Comparison of ENCODE assay signal across 8 cellular contexts in the genomic region with DNA sequence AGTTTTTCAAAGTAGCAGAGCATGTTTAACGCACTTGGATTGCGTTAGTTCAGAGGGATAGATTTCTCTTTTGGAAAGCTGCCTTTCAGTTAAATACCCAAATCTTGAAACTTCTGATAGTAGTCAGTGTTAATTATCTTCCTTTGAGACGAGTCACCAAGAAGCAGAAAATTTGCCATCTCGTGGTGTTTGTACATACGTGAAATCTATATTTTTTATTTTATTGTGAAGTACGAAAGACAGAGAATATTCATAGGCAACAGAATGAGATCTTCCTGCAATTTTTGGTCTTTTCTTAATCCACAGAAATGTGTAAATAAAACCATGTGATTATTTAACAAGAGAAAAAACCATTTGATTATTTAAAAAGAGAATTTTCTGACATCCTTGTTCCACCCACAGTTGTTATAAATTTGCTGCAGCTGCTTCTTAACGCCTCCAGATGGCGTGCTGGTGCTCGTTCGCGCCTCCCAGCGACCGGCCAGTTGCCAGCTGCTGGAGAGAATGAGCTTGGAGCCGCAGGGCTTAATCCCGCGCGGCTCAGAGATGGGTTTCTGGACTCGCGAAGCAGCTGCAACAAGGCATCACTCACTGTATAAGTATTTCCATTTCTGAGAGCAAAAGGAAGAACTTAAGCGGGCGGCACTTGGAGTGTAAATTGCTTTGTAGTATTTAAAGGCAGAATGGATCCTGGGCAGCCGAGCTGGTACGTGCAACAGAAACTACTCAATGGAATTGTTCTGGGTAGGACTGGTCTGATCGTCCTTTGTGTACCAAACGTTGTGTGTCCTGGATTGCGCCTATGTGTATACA. TPM values are rescaled to one million over a fixed set of nuclear protein-coding genes. Genes with fewer than 3 reads are reported as not detected.
DNase-seq lines count a peak whose midpoint lies in the region; ATAC-seq and TF ChIP-seq lines count a peak whose summit lies in the region.

No MANE protein-coding gene starts in this region.

- H3K4me3 ChIP-seq in AG04449 (ENCODE audit: low read depth, low read length) = peak overlapping the region; percentile 28
- no peak overlapping the region for H3K4me3 ChIP-seq in NB4 (ENCODE audit: low read depth, low read length)
- peak overlapping the region; percentile 32 for H3K4me3 ChIP-seq in choroid plexus epithelial cell (ENCODE audit: low read depth, low read length)

- POLR2A ChIA-PET in AG04449 (lab: Yijun Ruan, JAX) = no interaction called here

- TF ChIP-seq CTCF in AG04449 (IDR thresholded peaks at IDR 0.05; ENCODE audit: insufficient read depth, low read length, missing control alignments) (peak; percentile 91), NB4 (IDR thresholded peaks at IDR 0.05; ENCODE audit: low read depth, low read length) (peak; percentile 85), choroid plexus epithelial cell (conservative IDR thresholded peaks at IDR 0.05; ENCODE audit: low read depth, low read length) (peak; percentile 97)

- peak; percentile 97 for ATAC-seq in GM18498 (IDR thresholded peaks at IDR 0.05; ENCODE audit: unreplicated experiment)
- ATAC-seq in HG02798 (IDR thresholded peaks at IDR 0.05; ENCODE audit: poor library complexity, unreplicated experiment) = peak; percentile 97
- peak; percentile 96 for ATAC-seq in left lobe of liver

- DNase-seq in AG04449 (ENCODE audit: low read depth, low spot score) = no peak
- DNase-seq in NB4 (ENCODE audit: low read depth) = peak; percentile 67
- peak; percentile 82 for DNase-seq in SK-N-DZ (ENCODE audit: low spot score)
- DNase-seq in choroid plexus epithelial cell (ENCODE audit: low read depth) = peak; percentile 82
- DNase-seq in left lobe of liver (ENCODE audit: low spot score) = peak; percentile 85
- DNase-seq in stimulated activated CD4-positive, alpha-beta T cell treated with anti-CD3 and anti-CD28 coated beads, Interleukin-4, amount 100 ng/mL, for 48 hours (ENCODE audit: low read depth in 2 of 2) = peak; percentile 8 to 19

- CTCF ChIA-PET in AG04449 (lab: Yijun Ruan, JAX) = interaction anchor here (0.6 to 1.6 kb wide), 8 partner anchors 14 to 434 kb away, joined by 3 to 4 read pairs (median 3); no protein-coding TSS in a partner anchor

- TF ChIP-seq POLR2A in NB4 (IDR thresholded peaks at IDR 0.05; ENCODE audit: extremely low read depth, insufficient read length) = no peak

RNA-seq across cellular contexts. Expression of a gene that starts 10.5 kb away (rescaled TPM):
- polyA plus RNA-seq in SK-N-DZ (2014; cell fraction: cytosol; rRNA removed) = 0.36 and 0.37 TPM in 2 replicates
- 0.18 TPM in 1 of 2 replicates, not detected in the other for polyA plus RNA-seq in SK-N-DZ (2014; cell fraction: nucleus; rRNA removed)
- 0.18 TPM for total RNA-seq in left lobe of liver
